ENCODE assay signal across 8 cellular contexts in the genomic region with DNA sequence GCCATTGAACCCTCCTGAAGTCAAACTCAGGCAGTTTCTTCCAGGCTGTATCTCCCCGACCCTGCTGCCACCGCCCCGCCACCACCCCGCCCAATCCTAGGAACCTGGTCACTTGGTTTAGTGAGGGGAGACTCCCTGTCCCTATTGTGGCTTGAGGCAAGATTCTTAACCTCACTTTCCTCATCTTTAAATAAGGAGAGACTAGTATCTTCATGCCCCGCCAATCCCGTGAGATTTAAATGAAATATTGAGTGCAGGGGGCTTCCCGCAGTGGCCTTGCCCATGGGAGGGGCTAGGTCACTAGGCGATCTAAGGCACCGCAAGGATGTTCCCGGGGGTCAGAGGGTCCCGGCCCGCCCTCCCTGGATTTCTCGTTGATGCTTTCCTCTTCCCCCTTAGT. TPM values are rescaled to one million over a fixed set of nuclear protein-coding genes. Genes with fewer than 3 reads are reported as not detected.
DNase-seq lines count a peak whose midpoint lies in the region; ATAC-seq and TF ChIP-seq lines count a peak whose summit lies in the region.
"Had no signal": no experiment of that assay in that cellular context is flagged by ENCODE, and none has a peak within 500 bp of the region (broad histone marks: within the 10 kb centered on the region; RNA-seq: fewer than 3 reads in every experiment).

No MANE protein-coding gene starts in this region.

- TF ChIP-seq CTCF in C4-2B (conservative IDR thresholded peaks at IDR 0.05) (no peak), SU-DHL-6 (IDR thresholded peaks at IDR 0.05; ENCODE audit: insufficient read depth, low read length, poor library complexity, severe bottlenecking) (no peak), liver (IDR thresholded peaks at IDR 0.05; ENCODE audit: low read depth, low read length, missing input control) (no peak), gastrocnemius medialis (IDR thresholded peaks at IDR 0.05 in 4 of 5, conservative IDR thresholded peaks at IDR 0.05 in 1 of 5) (no peak), uterus (IDR thresholded peaks at IDR 0.05) (no peak)

- TF ChIP-seq POLR2A in gastrocnemius medialis (IDR thresholded peaks at IDR 0.05) = no peak
- TF ChIP-seq POLR2A in uterus (IDR thresholded peaks at IDR 0.05) = no peak

- H3K36me3 ChIP-seq in SU-DHL-6 (ENCODE audit: low read length) (no peaks in the 10 kb centered on the region), liver (ENCODE audit: control insufficient read depth in 4 of 4, insufficient read depth in 3 of 4, low read depth in 1 of 4, low read length in 3 of 4) (no peaks in the 10 kb centered on the region), gastrocnemius medialis (no peaks in the 10 kb centered on the region), uterus (no peaks in the 10 kb centered on the region)
- H3K36me3 ChIP-seq: neutrophil had no signal

- H3K4me3 ChIP-seq in SU-DHL-6 (ENCODE audit: insufficient read depth, low read length, poor library complexity, severe bottlenecking) (no peak overlapping the region), liver (ENCODE audit: low read depth in 1 of 3, low read length in 3 of 3) (peak overlapping the region in 2 of 3 donors; percentile 59 to 82), gastrocnemius medialis (no peak overlapping the region), uterus (no peak overlapping the region)

- peaks cover 14% of the 10 kb centered on the region; the same call in 1 of the 2 replicates for H3F3A ChIP-seq in SU-DHL-6 (ENCODE audit: insufficient read depth)

- peaks cover 3% of the 10 kb centered on the region; the same call in 1 of the 2 replicates for H3K27me3 ChIP-seq in SU-DHL-6 (ENCODE audit: low read length)
- H3K27me3 ChIP-seq in liver (ENCODE audit: control insufficient read depth in 4 of 4, insufficient read depth in 4 of 4, low read length in 3 of 4) = no peaks in the 10 kb centered on the region
- peaks cover 43 to 56% (median 44%) of the 10 kb centered on the region in 3 donors for H3K27me3 ChIP-seq in gastrocnemius medialis
- peaks cover 11 to 34% of the 10 kb centered on the region in 2 donors for H3K27me3 ChIP-seq in uterus

- no peaks in the 10 kb centered on the region for H3K9me2 ChIP-seq in SU-DHL-6 (replicated peaks; ENCODE audit: insufficient read depth, low read length)

- H4K20me1 ChIP-seq in SU-DHL-6 (ENCODE audit: low read depth, low read length) = no peaks in the 10 kb centered on the region

- no peak for TF ChIP-seq RAD21 in liver (IDR thresholded peaks at IDR 0.05)

- H3K4me1 ChIP-seq in liver (ENCODE audit: control insufficient read depth in 4 of 4, insufficient read depth in 4 of 4, low read length in 3 of 4) (peaks cover 3 to 23% (median 10%) of the 10 kb centered on the region in 4 donors), gastrocnemius medialis (peaks cover 0 to 11% of the 10 kb centered on the region in 2 donors), uterus (peaks cover 0 to 9% of the 10 kb centered on the region in 2 donors)

- DNase-seq in gastrocnemius medialis (no peak), uterus (no peak)
- DNase-seq: activated CD4-positive, alpha-beta T cell treated with anti-CD3 and anti-CD28 coated beads for 1 hour had no signal

- H3K4me2 ChIP-seq in SU-DHL-6 (ENCODE audit: low read depth, low read length, poor library complexity, severe bottlenecking) = peak overlapping the region; percentile 61

- no peaks in the 10 kb centered on the region for H3K79me2 ChIP-seq in SU-DHL-6 (ENCODE audit: insufficient read depth, low read length)

- H3K9me3 ChIP-seq in SU-DHL-6 (ENCODE audit: insufficient read depth, low read length) = no peaks in the 10 kb centered on the region
- no peaks in the 10 kb centered on the region for H3K9me3 ChIP-seq in liver (ENCODE audit: control insufficient read depth in 4 of 4, low read length in 3 of 4)
- no peaks in the 10 kb centered on the region for H3K9me3 ChIP-seq in gastrocnemius medialis
- H3K9me3 ChIP-seq in uterus = no peaks in the 10 kb centered on the region
- H3K9me3 ChIP-seq: neutrophil had no signal

- in situ Hi-C loops in gastrocnemius medialis (cut with MboI; ENCODE audit: low sequenced_read_pairs in 4 of 4) = no loop called here

- intact Hi-C loops in gastrocnemius medialis (cut with DNase I; ENCODE audit: low total_unique reads) = no loop called here
- intact Hi-C loops in uterus (cut with DNase I; ENCODE audit: low total_unique reads) = no loop called here

- ATAC-seq in gastrocnemius medialis (no peak), HG03571 (IDR thresholded peaks at IDR 0.05; ENCODE audit: unreplicated experiment) (no peak)

- WGBS in liver = 48% methylated on average over 13 of the region's 13 CpGs

- H3K9ac ChIP-seq in SU-DHL-6 (ENCODE audit: low read length) (no peak overlapping the region), liver (ENCODE audit: low read depth in 1 of 2, low read length in 2 of 2) (no peak overlapping the region)

- H3K27ac ChIP-seq in C4-2B (peak overlapping the region; percentile 96), SU-DHL-6 (ENCODE audit: low read depth, low read length) (no peak overlapping the region), liver (ENCODE audit: low read depth in 1 of 2, low read length in 2 of 2) (no peak overlapping the region), gastrocnemius medialis (no peak overlapping the region), uterus (no peak overlapping the region)
- H3K27ac ChIP-seq: neutrophil had no signal

- no peak overlapping the region for H2AFZ ChIP-seq in SU-DHL-6 (ENCODE audit: low read depth, low read length, severe bottlenecking)

TF ChIP-seq in liver, 16 proteins besides CTCF, POLR2A, EP300 and RAD21:
- TF ChIP-seq FOXA1 (IDR thresholded peaks at IDR 0.05) = no peak
- TF ChIP-seq HNF4A (conservative IDR thresholded peaks at IDR 0.05) = no peak
- TF ChIP-seq SP1 (IDR thresholded peaks at IDR 0.05) = no peak
- TF ChIP-seq FOXA2 (IDR thresholded peaks at IDR 0.05) = no peak
- no peak for TF ChIP-seq HNF4G (IDR thresholded peaks at IDR 0.05)
- no peak for TF ChIP-seq RXRA (IDR thresholded peaks at IDR 0.05)
- TF ChIP-seq, protein P1, sequence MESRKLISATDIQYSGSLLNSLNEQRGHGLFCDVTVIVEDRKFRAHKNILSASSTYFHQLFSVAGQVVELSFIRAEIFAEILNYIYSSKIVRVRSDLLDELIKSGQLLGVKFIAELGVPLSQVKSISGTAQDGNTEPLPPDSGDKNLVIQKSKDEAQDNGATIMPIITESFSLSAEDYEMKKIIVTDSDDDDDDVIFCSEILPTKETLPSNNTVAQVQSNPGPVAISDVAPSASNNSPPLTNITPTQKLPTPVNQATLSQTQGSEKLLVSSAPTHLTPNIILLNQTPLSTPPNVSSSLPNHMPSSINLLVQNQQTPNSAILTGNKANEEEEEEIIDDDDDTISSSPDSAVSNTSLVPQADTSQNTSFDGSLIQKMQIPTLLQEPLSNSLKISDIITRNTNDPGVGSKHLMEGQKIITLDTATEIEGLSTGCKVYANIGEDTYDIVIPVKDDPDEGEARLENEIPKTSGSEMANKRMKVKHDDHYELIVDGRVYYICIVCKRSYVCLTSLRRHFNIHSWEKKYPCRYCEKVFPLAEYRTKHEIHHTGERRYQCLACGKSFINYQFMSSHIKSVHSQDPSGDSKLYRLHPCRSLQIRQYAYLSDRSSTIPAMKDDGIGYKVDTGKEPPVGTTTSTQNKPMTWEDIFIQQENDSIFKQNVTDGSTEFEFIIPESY (IDR thresholded peaks at IDR 0.05) = no peak
- no peak for TF ChIP-seq ATF3 (IDR thresholded peaks at IDR 0.05)
- TF ChIP-seq, protein P2, sequence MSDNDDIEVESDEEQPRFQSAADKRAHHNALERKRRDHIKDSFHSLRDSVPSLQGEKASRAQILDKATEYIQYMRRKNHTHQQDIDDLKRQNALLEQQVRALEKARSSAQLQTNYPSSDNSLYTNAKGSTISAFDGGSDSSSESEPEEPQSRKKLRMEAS (IDR thresholded peaks at IDR 0.05) = no peak
- TF ChIP-seq YY1 (IDR thresholded peaks at IDR 0.05) = no peak
- TF ChIP-seq GABPA (IDR thresholded peaks at IDR 0.05 in 1 of 2, conservative IDR thresholded peaks at IDR 0.05 in 1 of 2) = no peak
- no peak for TF ChIP-seq JUND (IDR thresholded peaks at IDR 0.05)
- no peak for TF ChIP-seq TAF1 (conservative IDR thresholded peaks at IDR 0.05)

RNA-seq across cellular contexts. Expression of gene KDF1, which starts 1.0 kb away (rescaled TPM):
- total RNA-seq in liver = 1 to 10 TPM; 1.0 to 1.4 TPM
- 1 to 10 TPM; 2.2 to 4.6 TPM for polyA plus RNA-seq in liver
- total RNA-seq in gastrocnemius medialis = under 1 TPM in 1 of 4 donors, not detected in 3; 0.15 TPM
- 1 to 10 TPM in 1 of 4 donors, not detected in 3; 1.9 TPM for total RNA-seq in uterus

RNA-seq across cellular contexts. Expression of gene TRNP1, which starts 34.2 kb away (rescaled TPM):
- total RNA-seq in liver = 10 to 100 TPM in 1 of 2 donors, 1 to 10 TPM in 1; 1.3 to 10.0 TPM
- 1 to 10 TPM in 1 of 2 donors, under 1 TPM in 1; 0.97 to 3.5 TPM for polyA plus RNA-seq in liver
- 1 to 10 TPM; 1.2 to 5.1 (median 2.0) TPM for total RNA-seq in gastrocnemius medialis
- total RNA-seq in uterus = 10 to 100 TPM in 2 of 4 donors, 1 to 10 TPM in 2; 1.5 to 11.9 (median 7.2) TPM

RNA-seq across cellular contexts. Expression of gene NUDC, which starts 37.7 kb away (rescaled TPM):
- total RNA-seq in liver (10 to 100 TPM; 18.2 to 22.8 TPM), gastrocnemius medialis (10 to 100 TPM; 39.9 to 83.5 (median 70.6) TPM), uterus (100 to 1,000 TPM in 1 of 4 donors, 10 to 100 TPM in 3; 20.6 to 133 (median 41.0) TPM)
- 10 to 100 TPM; 49.7 to 50.7 TPM for polyA plus RNA-seq in liver

RNA-seq across cellular contexts. Expression of gene NR0B2, which starts 45.5 kb away (rescaled TPM):
- 10 to 100 TPM; 15.7 to 24.2 TPM for total RNA-seq in liver
- polyA plus RNA-seq in liver = 100 to 1,000 TPM in 1 of 2 donors, 10 to 100 TPM in 1; 56.9 to 166 TPM
- total RNA-seq in gastrocnemius medialis = under 1 TPM in 1 of 4 donors, not detected in 3; 0.31 TPM
- total RNA-seq in uterus = not detected

RNA-seq across cellular contexts. Expression of gene TENT5B, which starts 53.4 kb away (rescaled TPM):
- total RNA-seq in liver (under 1 TPM; 0.23 to 0.59 TPM), gastrocnemius medialis (1 to 10 TPM in 3 of 4 donors, under 1 TPM in 1; 0.53 to 3.3 (median 1.5) TPM), uterus (10 to 100 TPM in 2 of 4 donors, 1 to 10 TPM in 2; 3.2 to 30.0 (median 11.9) TPM)
- under 1 TPM; 0.25 to 0.47 TPM for polyA plus RNA-seq in liver

Comparison
In these comparisons a context has a peak if more than half of its experiments do, and no peak if none do; other contexts are left out.
1. H3K4me3 ChIP-seq: peak in liver (2 of 3); none in SU-DHL-6 (single experiment), gastrocnemius medialis (0 of 4) and uterus (0 of 2).